ENCODE assay signal across 10 cellular contexts in genomic region chr19:18659281-18660050, GRCh38. TPM values are rescaled to one million over a fixed set of nuclear protein-coding genes. Genes with fewer than 3 reads are reported as not detected.
DNase-seq lines count a peak whose midpoint lies in the region; ATAC-seq, FAIRE-seq and TF ChIP-seq lines count a peak whose summit lies in the region.
"Had no signal": no experiment of that assay in that cellular context is flagged by ENCODE, and none has a peak within 500 bp of the region (broad histone marks: within the 10 kb centered on the region; RNA-seq: fewer than 3 reads in every experiment).

No MANE protein-coding gene starts in this region.

- H3K36me3 Mint-ChIP-seq in endothelial cell (ENCODE audit: low read depth, unreplicated experiment) = peaks cover 17% of the 10 kb centered on the region
- H3K36me3 Mint-ChIP-seq: activated naive CD4-positive, alpha-beta T cell treated with anti-CD3 and anti-CD28 coated beads, Interleukin-2, amount 50 U/mL, for 24 hours had no signal

- no peaks in the 10 kb centered on the region for H3K9me3 Mint-ChIP-seq in endothelial cell (ENCODE audit: unreplicated experiment)
- H3K9me3 Mint-ChIP-seq: activated naive CD4-positive, alpha-beta T cell treated with anti-CD3 and anti-CD28 coated beads, Interleukin-2, amount 50 U/mL, for 24 hours had no signal

- peak; percentile 85 for DNase-seq in MV-4-11 (lab: John Stamatoyannopoulos, UW)
- no peak for DNase-seq in endothelial cell (ENCODE audit: low spot score)
- DNase-seq in pancreas = no peak
- DNase-seq in cerebellum (ENCODE audit: low spot score) = no peak
- no peak for DNase-seq in DMS53 (lab: John Stamatoyannopoulos, UW)

- H3K4me1 Mint-ChIP-seq in endothelial cell (ENCODE audit: unreplicated experiment) = no peaks in the 10 kb centered on the region

- FAIRE-seq in pancreas (lab: Jason Lieb, UNC) = no peak

- H3K27me3 Mint-ChIP-seq in endothelial cell (ENCODE audit: unreplicated experiment) = peaks cover 5% of the 10 kb centered on the region
- H3K27me3 Mint-ChIP-seq: activated naive CD4-positive, alpha-beta T cell treated with anti-CD3 and anti-CD28 coated beads, Interleukin-2, amount 50 U/mL, for 24 hours had no signal

- 85% methylated on average over 30 of the region's 30 CpGs for WGBS in pancreas, 2 donors

- no peak for TF ChIP-seq CTCF in endothelial cell (IDR thresholded peaks at IDR 0.05; ENCODE audit: unreplicated experiment)
- no peak for TF ChIP-seq CTCF in pancreas (IDR thresholded peaks at IDR 0.05)

- peaks cover 95% of the 10 kb centered on the region for H4K20me1 ChIP-seq in BLaER1

- H3K27me3 ChIP-seq in BLaER1 (no peaks in the 10 kb centered on the region), pancreas (no peaks in the 10 kb centered on the region)

- peaks cover 90% of the 10 kb centered on the region for H3K4me1 ChIP-seq in BLaER1
- H3K4me1 ChIP-seq in pancreas = no peaks in the 10 kb centered on the region

- no peak overlapping the region for H3K4me3 Mint-ChIP-seq in endothelial cell (ENCODE audit: unreplicated experiment)
- H3K4me3 Mint-ChIP-seq: activated naive CD4-positive, alpha-beta T cell treated with anti-CD3 and anti-CD28 coated beads, Interleukin-2, amount 50 U/mL, for 24 hours had no signal

- H3K4me3 ChIP-seq in BLaER1 (peak overlapping the region; percentile 40), pancreas (no peak overlapping the region)

- peak overlapping the region; percentile 74 for H3K27ac ChIP-seq in BLaER1
- peak overlapping the region in 2 of 4 donors; percentile 27 to 47 for H3K27ac ChIP-seq in pancreas
- H3K27ac ChIP-seq: KMS-11 had no signal

- H3K9me3 ChIP-seq in BLaER1 (no peaks in the 10 kb centered on the region), pancreas (no peaks in the 10 kb centered on the region)

- H3K36me3 ChIP-seq in BLaER1 (no peaks in the 10 kb centered on the region; the same call in 1 of the 2 replicates), pancreas (no peaks in the 10 kb centered on the region)

- H3K9ac ChIP-seq in BLaER1 = peak overlapping the region; percentile 67; the same call in 1 of the 2 replicates
- H3K9ac ChIP-seq: KMS-11 had no signal

- peak overlapping the region; percentile 89 for H3K4me2 ChIP-seq in BLaER1
- H3K4me2 ChIP-seq: KMS-11 had no signal

- intact Hi-C loops in pancreas (cut with DNase I) = no loop called here

- H3K27ac Mint-ChIP-seq in endothelial cell (ENCODE audit: unreplicated experiment) = peak overlapping the region; percentile 71
- H3K27ac Mint-ChIP-seq: activated naive CD4-positive, alpha-beta T cell treated with anti-CD3 and anti-CD28 coated beads, Interleukin-2, amount 50 U/mL, for 24 hours had no signal

- ATAC-seq in pancreas (peak in 3 of 4 donors; percentile 37 to 55 (median 38)), HG02623 (IDR thresholded peaks at IDR 0.05; ENCODE audit: unreplicated experiment) (no peak), GM19324 (IDR thresholded peaks at IDR 0.05; ENCODE audit: low FRiP score, unreplicated experiment) (no peak)

RNA-seq across cellular contexts. Expression of gene KLHL26, which starts 22.6 kb away (rescaled TPM):
- total RNA-seq in endothelial cell (ENCODE audit: unreplicated experiment) = 5.1 TPM
- total RNA-seq in pancreas = 1 to 10 TPM; 4.6 to 7.8 (median 6.0) TPM
- 1 to 10 TPM; 3.2 to 4.1 TPM for polyA plus RNA-seq in pancreas
- total RNA-seq in cerebellum = 6.4 TPM

RNA-seq across cellular contexts. Expression of gene CRTC1, which starts 24.0 kb away (rescaled TPM):
- 17.5 TPM for total RNA-seq in endothelial cell (ENCODE audit: unreplicated experiment)
- 1 to 10 TPM; 5.2 to 8.1 (median 6.5) TPM for total RNA-seq in pancreas
- polyA plus RNA-seq in pancreas = 10 to 100 TPM; 12.4 to 18.1 TPM
- total RNA-seq in cerebellum = 12.8 TPM

RNA-seq across cellular contexts. Expression of gene TMEM59L, which starts 46.8 kb away (rescaled TPM):
- 0.15 TPM for total RNA-seq in endothelial cell (ENCODE audit: unreplicated experiment)
- total RNA-seq in pancreas = 1 to 10 TPM in 2 of 6 donors, under 1 TPM in 4; 0.56 to 4.4 (median 0.94) TPM
- 1 to 10 TPM; 5.2 to 8.9 TPM for polyA plus RNA-seq in pancreas
- 28.9 TPM for total RNA-seq in cerebellum

RNA-seq across cellular contexts. Expression of gene CRLF1, which starts 52.9 kb away (rescaled TPM):
- total RNA-seq in endothelial cell (ENCODE audit: unreplicated experiment) = 0.74 TPM
- 1 to 10 TPM in 5 of 6 donors, under 1 TPM in 1; 0.87 to 9.1 (median 4.1) TPM for total RNA-seq in pancreas
- 10 to 100 TPM in 1 of 2 donors, 1 to 10 TPM in 1; 9.6 to 20.3 TPM for polyA plus RNA-seq in pancreas
- 3.0 TPM for total RNA-seq in cerebellum

Comparison
In these comparisons a context has a peak if more than half of its experiments do, and no peak if none do; other contexts are left out.
1. ATAC-seq: peak in pancreas (3 of 4); none in HG02623 (single experiment) and GM19324 (single experiment).